In the genomic region with DNA sequence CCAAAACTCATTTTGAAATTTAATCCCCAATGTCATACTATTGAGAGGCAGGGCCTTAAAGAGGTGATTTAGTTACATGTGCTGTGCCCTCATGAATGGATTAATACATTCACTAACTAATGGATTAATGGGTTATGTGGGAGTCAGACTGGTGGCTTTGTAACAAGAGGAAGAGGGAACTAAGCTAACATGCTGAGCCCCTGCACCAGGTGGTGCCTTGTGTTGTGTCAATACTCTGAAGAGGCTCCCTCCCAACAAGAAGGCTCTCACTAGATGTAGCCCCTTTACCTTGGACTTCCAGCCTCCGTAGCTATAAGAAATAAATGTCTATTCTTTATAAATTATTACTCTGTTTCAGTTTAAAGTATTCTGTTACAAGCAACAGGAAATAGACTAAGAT, we compare ENCODE assay signal across 1 cellular context.
TF ChIP-seq lines count a peak whose summit lies in the region.

No MANE protein-coding gene starts in this region.

TF ChIP-seq in GM23338, 12 proteins besides CTCF, POLR2A, EP300 and RAD21 (continued from another document):
- no peak for TF ChIP-seq ZNF462 (CRISPR knock-in tag; IDR thresholded peaks at IDR 0.05)
- no peak for TF ChIP-seq ZNF331 (CRISPR knock-in tag; IDR thresholded peaks at IDR 0.05; ENCODE audit: low read depth)
- TF ChIP-seq REST (IDR thresholded peaks at IDR 0.05; ENCODE audit: unreplicated experiment), result no peak
- TF ChIP-seq JUNB (IDR thresholded peaks at IDR 0.05; ENCODE audit: unreplicated experiment), result no peak
